In genomic region chr18:74806700-74807416, GRCh38 we compare ENCODE assay signal across 1 cellular context.
TF ChIP-seq lines count a peak whose summit lies in the region.

No MANE protein-coding gene starts in this region.

TF ChIP-seq in GM23338, 12 proteins besides CTCF, POLR2A, EP300 and RAD21:
- TF ChIP-seq ZNF462 (CRISPR knock-in tag; IDR thresholded peaks at IDR 0.05) (no peak), STAT1 (IDR thresholded peaks at IDR 0.05; ENCODE audit: unreplicated experiment) (no peak), JUNB (IDR thresholded peaks at IDR 0.05; ENCODE audit: unreplicated experiment) (no peak), ETS1 (IDR thresholded peaks at IDR 0.05) (no peak), ZNF114 (CRISPR knock-in tag; IDR thresholded peaks at IDR 0.05) (no peak), EZH2 (IDR thresholded peaks at IDR 0.05; ENCODE audit: low read depth, unreplicated experiment) (no peak), POLR2AphosphoS5 (IDR thresholded peaks at IDR 0.05; ENCODE audit: low read depth) (no peak), NANOG (IDR thresholded peaks at IDR 0.05; ENCODE audit: borderline replicate concordance) (no peak), ZNF331 (CRISPR knock-in tag; IDR thresholded peaks at IDR 0.05; ENCODE audit: low read depth) (no peak), CREB1 (CRISPR knock-in tag; IDR thresholded peaks at IDR 0.05; ENCODE audit: low read depth) (no peak), REST (IDR thresholded peaks at IDR 0.05; ENCODE audit: unreplicated experiment) (no peak), EZH2phosphoT487 (IDR thresholded peaks at IDR 0.05; ENCODE audit: unreplicated experiment) (no peak)
